ENCODE assay signal across 9 cellular contexts in the genomic region with DNA sequence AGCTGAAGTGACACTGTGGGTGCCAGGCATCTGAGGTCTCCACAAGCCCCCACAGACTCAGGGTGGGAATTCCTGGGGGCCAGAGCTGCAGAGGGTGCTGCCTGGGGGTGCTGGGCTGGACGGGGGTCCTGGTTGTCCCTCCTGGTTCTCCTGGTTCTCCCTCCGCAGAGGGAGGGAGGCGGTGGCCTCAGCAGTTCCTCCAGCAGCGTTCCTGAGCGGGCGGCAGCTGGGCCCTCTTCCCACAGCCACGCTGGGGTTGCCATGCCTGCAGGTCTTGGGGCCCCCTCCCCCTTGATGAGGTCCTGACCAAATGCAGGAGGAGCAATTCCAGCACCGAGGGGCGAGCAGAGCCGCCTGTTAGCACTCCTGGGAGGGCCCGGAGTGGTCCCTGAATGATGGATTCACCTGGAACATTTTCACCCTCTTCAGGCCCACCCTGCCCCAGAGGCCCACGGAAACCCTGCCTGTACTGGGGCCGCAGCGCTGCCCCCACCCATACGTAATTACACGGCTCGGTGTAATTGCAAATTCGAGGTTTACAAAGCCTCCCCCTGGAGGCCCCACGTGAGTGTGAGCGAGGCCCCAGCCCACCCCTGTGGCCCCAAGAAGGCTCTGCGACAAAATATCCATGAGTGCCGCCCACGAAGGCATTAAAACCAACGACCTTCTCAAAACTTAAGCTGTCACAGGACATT. TPM values are rescaled to one million over a fixed set of nuclear protein-coding genes. Genes with fewer than 3 reads are reported as not detected.
DNase-seq lines count a peak whose midpoint lies in the region; ATAC-seq and TF ChIP-seq lines count a peak whose summit lies in the region.
"Had no signal": no experiment of that assay in that cellular context is flagged by ENCODE, and none has a peak within 500 bp of the region (broad histone marks: within the 10 kb centered on the region; RNA-seq: fewer than 3 reads in every experiment).

No MANE protein-coding gene starts in this region.

- peak overlapping the region; percentile 97 to 98 for H3K4me3 Mint-ChIP-seq in stimulated activated naive CD8-positive, alpha-beta T cell treated with anti-CD3 and anti-CD28 coated beads, Interleukin-15, amount 100 ng/mL, for 72 hours

- H3K9me3 ChIP-seq in WERI-Rb-1 (ENCODE audit: severe bottlenecking), result no peaks in the 10 kb centered on the region

- H3K4me3 ChIP-seq in WERI-Rb-1 (ENCODE audit: low read depth, low read length), result no peak overlapping the region

- ATAC-seq in left ventricle myocardium superior, result no peak
- peak; percentile 5 for ATAC-seq in stimulated activated naive CD8-positive, alpha-beta T cell treated with anti-CD3 and anti-CD28 coated beads, Interleukin-15, amount 100 ng/mL, for 72 hours

- no peaks in the 10 kb centered on the region for H3K27me3 Mint-ChIP-seq in stimulated activated naive CD8-positive, alpha-beta T cell treated with anti-CD3 and anti-CD28 coated beads, Interleukin-15, amount 100 ng/mL, for 72 hours

- H3K4me1 Mint-ChIP-seq in stimulated activated naive CD8-positive, alpha-beta T cell treated with anti-CD3 and anti-CD28 coated beads, Interleukin-15, amount 100 ng/mL, for 72 hours, result peaks cover 84% of the 10 kb centered on the region

- peak overlapping the region; percentile 91 to 97 for H3K27ac Mint-ChIP-seq in stimulated activated naive CD8-positive, alpha-beta T cell treated with anti-CD3 and anti-CD28 coated beads, Interleukin-15, amount 100 ng/mL, for 72 hours

- H3K36me3 ChIP-seq in WERI-Rb-1, result no peaks in the 10 kb centered on the region

- H3K27ac ChIP-seq in WERI-Rb-1 (no peak overlapping the region), caudate nucleus (ENCODE audit: low read depth, low read length) (no peak overlapping the region)
- H3K27ac ChIP-seq: parathyroid adenoma had no signal

- H3K9me3 Mint-ChIP-seq in stimulated activated naive CD8-positive, alpha-beta T cell treated with anti-CD3 and anti-CD28 coated beads, Interleukin-15, amount 100 ng/mL, for 72 hours, result no peaks in the 10 kb centered on the region

- DNase-seq in activated CD4-positive, alpha-beta T cell treated with anti-CD3 and anti-CD28 coated beads for 48 hours, result peak; percentile 25
- DNase-seq in activated CD4-positive, alpha-beta T cell treated with anti-CD3 and anti-CD28 coated beads for 1 hour, result no peak
- DNase-seq in WERI-Rb-1 (peak; percentile 4), left ventricle myocardium superior (peak; percentile 61), C1 segment of cervical spinal cord (lab: John Stamatoyannopoulos, UW) (no peak), NCI-H345 treated with DMSO at 0.1 percent for 48 hours (lab: John Stamatoyannopoulos, UW; ENCODE audit: unreplicated experiment) (no peak), caudate nucleus (lab: John Stamatoyannopoulos, UW) (no peak)
- DNase-seq in stimulated activated naive CD8-positive, alpha-beta T cell treated with anti-CD3 and anti-CD28 coated beads, Interleukin-15, amount 100 ng/mL, for 72 hours, result peak; percentile 28 to 31

- TF ChIP-seq CTCF in WERI-Rb-1 (IDR thresholded peaks at IDR 0.05; ENCODE audit: low read depth, low read length), result no peak

- peaks cover 17% of the 10 kb centered on the region for H3K27me3 ChIP-seq in WERI-Rb-1 (ENCODE audit: insufficient read depth, low read depth, severe bottlenecking)

- intact Hi-C loops in left ventricle myocardium superior (cut with micrococcal nuclease), result no loop called here

RNA-seq across cellular contexts. Expression of a gene that starts 0.6 kb away (rescaled TPM):
- total RNA-seq in left ventricle myocardium superior, result 66.5 TPM

RNA-seq across cellular contexts. Expression of a gene that starts 0.7 kb away (rescaled TPM):
- total RNA-seq in left ventricle myocardium superior, result 19.9 TPM

RNA-seq across cellular contexts. Expression of a gene that starts 30.7 kb away (rescaled TPM):
- 0.17 TPM for total RNA-seq in left ventricle myocardium superior

Comparison
In these comparisons a context has a peak if more than half of its experiments do, and no peak if none do; other contexts are left out.
1. DNase-seq: peak in activated CD4-positive, alpha-beta T cell treated with anti-CD3 and anti-CD28 coated beads for 48 hours (single experiment), WERI-Rb-1 (single experiment), left ventricle myocardium superior (single experiment) and stimulated activated naive CD8-positive, alpha-beta T cell treated with anti-CD3 and anti-CD28 coated beads, Interleukin-15, amount 100 ng/mL, for 72 hours (2 of 2); none in activated CD4-positive, alpha-beta T cell treated with anti-CD3 and anti-CD28 coated beads for 1 hour (single experiment), C1 segment of cervical spinal cord (0 of 14), NCI-H345 treated with DMSO at 0.1 percent for 48 hours (single experiment) and caudate nucleus (0 of 61).